ENCODE assay signal across 8 cellular contexts in genomic region chr14:80055912-80056801, GRCh38.
DNase-seq lines count a peak whose midpoint lies in the region; ATAC-seq and TF ChIP-seq lines count a peak whose summit lies in the region.

No MANE protein-coding gene starts in this region.

- peak; percentile 83 for TF ChIP-seq CTCF in AG09319 (IDR thresholded peaks at IDR 0.05; ENCODE audit: low read depth, low read length)
- TF ChIP-seq CTCF in GM20000 (IDR thresholded peaks at IDR 0.05; ENCODE audit: extremely low read depth, missing control alignments) = peak; percentile 43
- peak; percentile 90 for TF ChIP-seq CTCF in brain microvascular endothelial cell (IDR thresholded peaks at IDR 0.05; ENCODE audit: low read depth, low read length, missing control alignments)
- TF ChIP-seq CTCF in tibial nerve (IDR thresholded peaks at IDR 0.05) = peak; percentile 51 to 80 (median 72)

- H3K9me3 ChIP-seq in tibial nerve = peaks cover 0 to 15% (median 4%) of the 10 kb centered on the region in 4 donors

- no peaks in the 10 kb centered on the region for H3K27me3 ChIP-seq in brain microvascular endothelial cell (replicated peaks)
- H3K27me3 ChIP-seq in tibial nerve = no peaks in the 10 kb centered on the region

- TF ChIP-seq EP300 in tibial nerve (IDR thresholded peaks at IDR 0.05) = no peak

- WGBS in tibial nerve, 2 donors = 46 to 55% methylated on average over 8 of the region's 8 CpGs

- no peak for TF ChIP-seq POLR2A in tibial nerve (IDR thresholded peaks at IDR 0.05)

- in situ Hi-C loops in brain microvascular endothelial cell (cut with HindIII; ENCODE audit: low pct_ligation_motif_present, low sequenced_read_pairs) = no loop called here

- H3K27ac ChIP-seq in brain microvascular endothelial cell = no peak overlapping the region
- no peak overlapping the region for H3K27ac ChIP-seq in tibial nerve

- ATAC-seq in GM21576 (IDR thresholded peaks at IDR 0.05; ENCODE audit: unreplicated experiment) = no peak

- H3K4me3 ChIP-seq in brain microvascular endothelial cell (ENCODE audit: low read depth, low read length) (no peak overlapping the region), tibial nerve (no peak overlapping the region)

- no peaks in the 10 kb centered on the region for H3K36me3 ChIP-seq in brain microvascular endothelial cell (replicated peaks)
- H3K36me3 ChIP-seq in tibial nerve = no peaks in the 10 kb centered on the region

- DNase-seq in AG09319 (ENCODE audit: extremely low read depth, low read depth) = peak; percentile 37
- DNase-seq in GM20000 (ENCODE audit: low spot score) = peak; percentile 9
- DNase-seq in NCI-H345 treated with DMSO at 0.1 percent for 48 hours (lab: John Stamatoyannopoulos, UW; ENCODE audit: unreplicated experiment) = peak; percentile 75
- peak; percentile 66 for DNase-seq in brain microvascular endothelial cell
- peak; percentile 68 for DNase-seq in islet precursor cell
- peak in 1 of 2 donors; percentile 48 for DNase-seq in tibial nerve (ENCODE audit: low spot score in 2 of 2)
- DNase-seq in activated effector memory CD4-positive, alpha-beta T cell treated with anti-CD3 and anti-CD28 coated beads, Interleukin-2, amount 50 U/mL, for 16 hours = no peak

- peaks cover 0 to 10% (median 0%) of the 10 kb centered on the region in 4 donors for H3K4me1 ChIP-seq in tibial nerve
